In the genomic region with DNA sequence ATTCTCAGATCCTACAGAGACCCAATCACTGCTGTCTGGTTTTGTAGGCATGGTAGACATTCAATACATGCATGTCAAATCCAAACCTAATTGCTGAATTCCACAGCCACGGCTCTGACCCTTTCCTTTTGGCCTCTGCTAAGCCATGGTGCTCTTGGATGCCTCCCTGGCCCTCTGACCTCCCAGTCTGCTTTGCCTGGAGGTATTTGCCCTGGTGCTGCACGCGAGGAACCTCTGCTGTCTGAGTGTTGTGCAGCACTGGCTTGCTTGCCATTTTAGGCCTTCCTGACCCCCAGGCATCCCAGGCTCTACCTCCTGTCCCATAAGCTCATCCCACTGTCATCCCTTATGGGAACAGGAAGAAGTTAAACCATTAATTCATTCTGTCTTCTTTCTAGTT, we compare ENCODE assay signal across 32 cellular contexts.
DNase-seq lines count a peak whose midpoint lies in the region; ATAC-seq and TF ChIP-seq lines count a peak whose summit lies in the region.
"Had no signal": no experiment of that assay in that cellular context is flagged by ENCODE, and none has a peak within 500 bp of the region (broad histone marks: within the 10 kb centered on the region; RNA-seq: fewer than 3 reads in every experiment).

No MANE protein-coding gene starts in this region.

- TF ChIP-seq RAD21 in SK-N-SH (IDR thresholded peaks at IDR 0.05; ENCODE audit: low read length): no peak

- H3K9ac ChIP-seq in SK-N-SH: no peak overlapping the region

- CTCF ChIA-PET in SK-N-SH (lab: Yijun Ruan, JAX): interaction anchor here (1.1 kb wide), 1 partner anchor 19 kb away, joined by 4 read pairs; no protein-coding TSS in a partner anchor

- H3K4me3 Mint-ChIP-seq in T-helper 17 cell: no peak overlapping the region
- H3K4me3 Mint-ChIP-seq in osteocyte (ENCODE audit: unreplicated experiment): no peak overlapping the region
- H3K4me3 Mint-ChIP-seq: activated CD4-positive, alpha-beta memory T cell treated with anti-CD3 and anti-CD28 coated beads, Interleukin-2, amount 10 ng/mL, durations not matched to agents 7 days and 5 days; CD14-positive monocyte; central memory CD8-positive, alpha-beta T cell; dendritic cell treated with granulocyte-macrophage colony-stimulating factor and Interleukin-4, amounts not matched to agents 40 ng/mL and 50 ng/mL, for 4 days; endodermal cell; GM23338; memory B cell had no signal

- TF ChIP-seq EP300 in SK-N-SH (IDR thresholded peaks at IDR 0.05; ENCODE audit: borderline replicate concordance in 1 of 2, low read depth in 1 of 2, low read length in 1 of 2): no peak

- H3K9me2 ChIP-seq in SK-N-SH: no peaks in the 10 kb centered on the region

- peak overlapping the region; percentile 87 to 96; a peak in 3 of 4 replicates for H3K27ac ChIP-seq in SK-N-SH (ENCODE audit: low read depth in 2 of 2, low read length in 1 of 2)
- H3K27ac ChIP-seq: 22Rv1, left lung, neutrophil, prostate gland, right lobe of liver, transverse colon had no signal

- no peaks in the 10 kb centered on the region for H3K36me3 ChIP-seq in SK-N-SH (replicated peaks in 1 of 2; ENCODE audit: control insufficient read depth in 1 of 2, insufficient read depth in 2 of 2, low read length in 1 of 2)
- H3K36me3 ChIP-seq: prostate gland, right lobe of liver, SJSA1, transverse colon had no signal

- ATAC-seq in SK-N-SH treated with all-trans-retinoic acid at 6 μM for 48 hours: no peak
- ATAC-seq in T-helper 17 cell: no peak
- ATAC-seq: esophagus mucosa, GM23338, left lung, right lobe of liver had no signal

- H3K79me2 ChIP-seq in SK-N-SH (ENCODE audit: insufficient read depth): peaks cover 9% of the 10 kb centered on the region; the same call in 1 of the 2 replicates

- H3K27me3 ChIP-seq in SK-N-SH (ENCODE audit: insufficient read depth): no peaks in the 10 kb centered on the region
- H3K27me3 ChIP-seq: left lung, neutrophil, right lobe of liver, SJSA1, transverse colon had no signal

- no peak overlapping the region for H2AFZ ChIP-seq in SK-N-SH (ENCODE audit: low read depth)
- H2AFZ ChIP-seq: GM23338 had no signal

- H3F3A ChIP-seq in SK-N-SH (replicated peaks; ENCODE audit: insufficient read depth): peaks cover 34% of the 10 kb centered on the region

- H3K4me3 ChIP-seq in SK-N-SH (ENCODE audit: low read depth in 2 of 2, low read length in 1 of 2): no peak overlapping the region
- H3K4me3 ChIP-seq: GM23338, left lung, prostate gland, right lobe of liver, SJSA1, transverse colon had no signal

- DNase-seq in SK-N-SH (no peak), EL (peak; percentile 26), T-helper 17 cell (no peak), osteocyte (ENCODE audit: extremely low spot score, unreplicated experiment) (no peak), GF-D8 (lab: John Stamatoyannopoulos, UW) (no peak), 8988T (no peak)
- DNase-seq in stimulated activated CD4-positive, alpha-beta T cell treated with anti-CD3 and anti-CD28 coated beads, Interleukin-4, amount 100 ng/mL, for 4 hours: no peak
- DNase-seq: activated CD4-positive, alpha-beta memory T cell treated with anti-CD3 and anti-CD28 coated beads, Interleukin-2, amount 10 ng/mL, durations not matched to agents 7 days and 5 days; activated CD4-positive, CD25-positive, alpha-beta regulatory T cell; activated CD8-positive, alpha-beta memory T cell treated with anti-CD3 and anti-CD28 coated beads, Interleukin-2, amount 50 U/mL, for 48 hours; activated effector memory CD4-positive, alpha-beta T cell treated with Interleukin-2 at 50 U/mL for 16 hours; endodermal cell; glutamatergic neuron; left lung; NCI-H146; NCI-H226; right lobe of liver; stimulated activated CD4-positive, alpha-beta T cell treated with anti-CD3 and anti-CD28 coated beads, Interleukin-4, amount 100 ng/mL, for 1 hour; T-helper 1 cell; transverse colon had no signal

- no peaks in the 10 kb centered on the region for H3K9me3 ChIP-seq in SK-N-SH
- H3K9me3 ChIP-seq in T-helper 17 cell (ENCODE audit: control insufficient read depth, low read length, poor library complexity, severe bottlenecking): no peaks in the 10 kb centered on the region
- H3K9me3 ChIP-seq: left lung, neutrophil, prostate gland, right lobe of liver, SJSA1, transverse colon had no signal

- H3K36me3 Mint-ChIP-seq in T-helper 17 cell (ENCODE audit: low read depth): peaks cover 29% of the 10 kb centered on the region
- no peaks in the 10 kb centered on the region for H3K36me3 Mint-ChIP-seq in osteocyte (ENCODE audit: unreplicated experiment)

- no peaks in the 10 kb centered on the region for H4K20me1 ChIP-seq in SK-N-SH (ENCODE audit: insufficient read depth)

- WGBS in SK-N-SH (ENCODE audit: low lambda C conversion rate): 76% methylated on average over 3 of the region's 3 CpGs

- POLR2A ChIA-PET in SK-N-SH (lab: Yijun Ruan, JAX): no interaction called here

- H3K27me3 Mint-ChIP-seq in T-helper 17 cell: no peaks in the 10 kb centered on the region
- no peaks in the 10 kb centered on the region for H3K27me3 Mint-ChIP-seq in osteocyte (ENCODE audit: unreplicated experiment)
- H3K27me3 Mint-ChIP-seq: activated CD4-positive, alpha-beta memory T cell treated with anti-CD3 and anti-CD28 coated beads, Interleukin-2, amount 10 ng/mL, durations not matched to agents 7 days and 5 days; central memory CD8-positive, alpha-beta T cell; dendritic cell treated with granulocyte-macrophage colony-stimulating factor and Interleukin-4, amounts not matched to agents 40 ng/mL and 50 ng/mL, for 4 days; IgD-negative memory B cell; memory B cell had no signal

- TF ChIP-seq CTCF in SK-N-SH (IDR thresholded peaks at IDR 0.05) (no peak), osteocyte (IDR thresholded peaks at IDR 0.05) (no peak)

- H3K4me1 Mint-ChIP-seq in T-helper 17 cell: peaks cover 9% of the 10 kb centered on the region
- H3K4me1 Mint-ChIP-seq in osteocyte (ENCODE audit: unreplicated experiment): peaks cover 68% of the 10 kb centered on the region
- H3K4me1 Mint-ChIP-seq: CD14-positive monocyte had no signal

- H3K9me3 Mint-ChIP-seq in osteocyte (ENCODE audit: unreplicated experiment): no peaks in the 10 kb centered on the region
- H3K9me3 Mint-ChIP-seq: activated CD4-positive, alpha-beta memory T cell treated with anti-CD3 and anti-CD28 coated beads, Interleukin-2, amount 10 ng/mL, durations not matched to agents 7 days and 5 days; CD14-positive monocyte; central memory CD8-positive, alpha-beta T cell; dendritic cell treated with granulocyte-macrophage colony-stimulating factor and Interleukin-4, amounts not matched to agents 40 ng/mL and 50 ng/mL, for 4 days; endodermal cell; GM23338; IgD-negative memory B cell; memory B cell had no signal

- peak overlapping the region; percentile 56; the same call in 1 of the 2 replicates for H3K4me2 ChIP-seq in SK-N-SH
- H3K4me2 ChIP-seq: GM23338 had no signal

- H3K27ac Mint-ChIP-seq in T-helper 17 cell (peak overlapping the region; percentile 85), osteocyte (ENCODE audit: unreplicated experiment) (peak overlapping the region; percentile 95)
- H3K27ac Mint-ChIP-seq: activated CD4-positive, alpha-beta memory T cell treated with anti-CD3 and anti-CD28 coated beads, Interleukin-2, amount 10 ng/mL, durations not matched to agents 7 days and 5 days; dendritic cell treated with granulocyte-macrophage colony-stimulating factor and Interleukin-4, amounts not matched to agents 40 ng/mL and 50 ng/mL, for 4 days; endodermal cell; GM23338; memory B cell had no signal

- H3K4me1 ChIP-seq in SK-N-SH (ENCODE audit: control insufficient read depth in 1 of 2, insufficient read depth in 2 of 2, low read depth in 1 of 2, low read length in 1 of 2): peaks cover 14 to 42% of the 10 kb centered on the region in 2 experiments
- H3K4me1 ChIP-seq: left lung, prostate gland, right lobe of liver, transverse colon had no signal

TF ChIP-seq in SK-N-SH, 30 proteins besides CTCF, POLR2A, EP300 and RAD21 (continues in another document):
- TF ChIP-seq GABPA (IDR thresholded peaks at IDR 0.05; ENCODE audit: low read depth): no peak
- TF ChIP-seq MEF2A (IDR thresholded peaks at IDR 0.05; ENCODE audit: borderline replicate concordance, low read depth): no peak
- TF ChIP-seq CHD2 (IDR thresholded peaks at IDR 0.05; ENCODE audit: low read length, partially characterized antibody): no peak
- no peak for TF ChIP-seq RXRA (IDR thresholded peaks at IDR 0.05; ENCODE audit: borderline replicate concordance, low read depth)
- TF ChIP-seq NFIC (IDR thresholded peaks at IDR 0.05; ENCODE audit: borderline replicate concordance): no peak
- TF ChIP-seq, protein P1, sequence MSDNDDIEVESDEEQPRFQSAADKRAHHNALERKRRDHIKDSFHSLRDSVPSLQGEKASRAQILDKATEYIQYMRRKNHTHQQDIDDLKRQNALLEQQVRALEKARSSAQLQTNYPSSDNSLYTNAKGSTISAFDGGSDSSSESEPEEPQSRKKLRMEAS (IDR thresholded peaks at IDR 0.05; ENCODE audit: low read depth): no peak

TF ChIP-seq in SK-N-SH treated with all-trans-retinoic acid at 6 μM for 48 hours, 23 proteins besides CTCF, POLR2A, EP300 and RAD21 (continues in another document):
- TF ChIP-seq ARNTL (CRISPR knock-in tag; IDR thresholded peaks at IDR 0.05; ENCODE audit: borderline replicate concordance, low read depth) (no peak), ZFP3 (CRISPR knock-in tag; IDR thresholded peaks at IDR 0.05) (no peak), BACH2 (CRISPR knock-in tag; IDR thresholded peaks at IDR 0.05; ENCODE audit: borderline replicate concordance) (no peak), GLIS3 (CRISPR knock-in tag; IDR thresholded peaks at IDR 0.05) (no peak), ESRRG (CRISPR knock-in tag; IDR thresholded peaks at IDR 0.05) (no peak), ZNF70 (CRISPR knock-in tag; IDR thresholded peaks at IDR 0.05) (no peak), OSR1 (CRISPR knock-in tag; IDR thresholded peaks at IDR 0.05) (no peak), ZNF565 (CRISPR knock-in tag; conservative IDR thresholded peaks at IDR 0.05; ENCODE audit: low read depth) (no peak), ISL1 (CRISPR knock-in tag; IDR thresholded peaks at IDR 0.05) (no peak)
- TF ChIP-seq, protein P2, sequence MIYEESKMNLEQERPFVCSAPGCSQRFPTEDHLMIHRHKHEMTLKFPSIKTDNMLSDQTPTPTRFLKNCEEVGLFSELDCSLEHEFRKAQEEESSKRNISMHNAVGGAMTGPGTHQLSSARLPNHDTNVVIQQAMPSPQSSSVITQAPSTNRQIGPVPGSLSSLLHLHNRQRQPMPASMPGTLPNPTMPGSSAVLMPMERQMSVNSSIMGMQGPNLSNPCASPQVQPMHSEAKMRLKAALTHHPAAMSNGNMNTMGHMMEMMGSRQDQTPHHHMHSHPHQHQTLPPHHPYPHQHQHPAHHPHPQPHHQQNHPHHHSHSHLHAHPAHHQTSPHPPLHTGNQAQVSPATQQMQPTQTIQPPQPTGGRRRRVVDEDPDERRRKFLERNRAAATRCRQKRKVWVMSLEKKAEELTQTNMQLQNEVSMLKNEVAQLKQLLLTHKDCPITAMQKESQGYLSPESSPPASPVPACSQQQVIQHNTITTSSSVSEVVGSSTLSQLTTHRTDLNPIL (CRISPR knock-in tag; IDR thresholded peaks at IDR 0.05; ENCODE audit: low read depth): no peak
